In the genomic region with DNA sequence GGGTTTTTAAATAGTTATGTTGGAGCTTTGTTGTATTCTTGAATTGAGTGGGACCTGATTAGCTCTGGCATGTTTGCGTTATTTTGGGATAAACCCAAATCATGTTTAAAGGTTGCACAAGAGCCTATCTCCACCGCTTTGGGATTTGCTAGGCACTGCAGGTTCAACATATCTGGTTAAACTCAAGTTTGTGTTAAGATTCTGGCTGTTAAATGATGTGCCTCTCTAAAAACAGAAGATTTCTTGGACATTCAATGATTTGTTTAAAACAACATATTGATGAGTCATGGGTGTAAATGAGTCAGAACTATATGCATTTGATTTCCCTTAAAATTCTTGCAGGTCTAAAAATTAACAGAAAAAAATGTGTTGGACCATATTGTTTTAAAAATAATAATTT, we compare ENCODE assay signal across 1 cellular context.
A peak's percentile ranks its signal among the peaks of the same experiment; 100 is the strongest.
TF ChIP-seq lines count a peak whose summit lies in the region.

No MANE protein-coding gene starts in this region.

TF ChIP-seq in K562, 482 proteins besides CTCF, POLR2A, EP300 and RAD21 (continued from another document):
- TF ChIP-seq SMARCB1 (IDR thresholded peaks at IDR 0.05; ENCODE audit: insufficient read length, low read depth) (no peak), JUND (IDR thresholded peaks at IDR 0.05; ENCODE audit: borderline replicate concordance, low read depth, low read length) (no peak), JUND (tag; IDR thresholded peaks at IDR 0.05; ENCODE audit: borderline replicate concordance, low read depth, low read length) (0 out of 3 replicates have a peak, but pooled peaks have one; percentile 11), CBFA2T3 (IDR thresholded peaks at IDR 0.05) (no peak), NRF1 (conservative IDR thresholded peaks at IDR 0.05 in 1 of 2, IDR thresholded peaks at IDR 0.05 in 1 of 2) (no peak), MEF2D (tag; conservative IDR thresholded peaks at IDR 0.05; ENCODE audit: low read depth) (no peak), NFATC3 (IDR thresholded peaks at IDR 0.05) (no peak), ETV6 (IDR thresholded peaks at IDR 0.05; ENCODE audit: borderline replicate concordance in 1 of 2, low read depth in 2 of 2, low read length in 1 of 2) (no peak), ETV6 (CRISPR knock-in tag; IDR thresholded peaks at IDR 0.05; ENCODE audit: borderline replicate concordance) (no peak), CEBPG (CRISPR knock-in tag; IDR thresholded peaks at IDR 0.05) (no peak), CEBPG (tag; conservative IDR thresholded peaks at IDR 0.05 in 1 of 2, IDR thresholded peaks at IDR 0.05 in 1 of 2) (no peak), ZNF707 (CRISPR knock-in tag; conservative IDR thresholded peaks at IDR 0.05) (no peak), ZNF224 (CRISPR knock-in tag; IDR thresholded peaks at IDR 0.05) (no peak), ZNF143 (CRISPR knock-in tag; IDR thresholded peaks at IDR 0.05) (no peak), ZNF121 (CRISPR knock-in tag; conservative IDR thresholded peaks at IDR 0.05) (no peak), MIER1 (IDR thresholded peaks at IDR 0.05; ENCODE audit: low read depth) (no peak), MAFF (IDR thresholded peaks at IDR 0.05; ENCODE audit: low read length) (peak; percentile 4; the same call in 1 of the 2 replicates), ZNF146 (CRISPR knock-in tag; IDR thresholded peaks at IDR 0.05; ENCODE audit: unreplicated experiment) (no peak), NFE2L1 (tag; IDR thresholded peaks at IDR 0.05; ENCODE audit: borderline replicate concordance, low read depth) (peak; percentile 62), NR3C1 (CRISPR knock-in tag; IDR thresholded peaks at IDR 0.05) (no peak), ZFP30 (CRISPR knock-in tag; IDR thresholded peaks at IDR 0.05; ENCODE audit: borderline replicate concordance) (no peak), BCL6 (CRISPR knock-in tag; IDR thresholded peaks at IDR 0.05) (no peak), DIDO1 (tag; IDR thresholded peaks at IDR 0.05; ENCODE audit: low read depth) (no peak), ZBTB17 (CRISPR knock-in tag; IDR thresholded peaks at IDR 0.05) (no peak), FOSL1 (tag; conservative IDR thresholded peaks at IDR 0.05) (0 out of 2 replicates have a peak, but pooled peaks have one; percentile 27), KAT2B (IDR thresholded peaks at IDR 0.05; ENCODE audit: low read depth, low read length) (no peak), MAFG (tag; conservative IDR thresholded peaks at IDR 0.05) (peak; percentile 77)
- TF ChIP-seq, protein P1, sequence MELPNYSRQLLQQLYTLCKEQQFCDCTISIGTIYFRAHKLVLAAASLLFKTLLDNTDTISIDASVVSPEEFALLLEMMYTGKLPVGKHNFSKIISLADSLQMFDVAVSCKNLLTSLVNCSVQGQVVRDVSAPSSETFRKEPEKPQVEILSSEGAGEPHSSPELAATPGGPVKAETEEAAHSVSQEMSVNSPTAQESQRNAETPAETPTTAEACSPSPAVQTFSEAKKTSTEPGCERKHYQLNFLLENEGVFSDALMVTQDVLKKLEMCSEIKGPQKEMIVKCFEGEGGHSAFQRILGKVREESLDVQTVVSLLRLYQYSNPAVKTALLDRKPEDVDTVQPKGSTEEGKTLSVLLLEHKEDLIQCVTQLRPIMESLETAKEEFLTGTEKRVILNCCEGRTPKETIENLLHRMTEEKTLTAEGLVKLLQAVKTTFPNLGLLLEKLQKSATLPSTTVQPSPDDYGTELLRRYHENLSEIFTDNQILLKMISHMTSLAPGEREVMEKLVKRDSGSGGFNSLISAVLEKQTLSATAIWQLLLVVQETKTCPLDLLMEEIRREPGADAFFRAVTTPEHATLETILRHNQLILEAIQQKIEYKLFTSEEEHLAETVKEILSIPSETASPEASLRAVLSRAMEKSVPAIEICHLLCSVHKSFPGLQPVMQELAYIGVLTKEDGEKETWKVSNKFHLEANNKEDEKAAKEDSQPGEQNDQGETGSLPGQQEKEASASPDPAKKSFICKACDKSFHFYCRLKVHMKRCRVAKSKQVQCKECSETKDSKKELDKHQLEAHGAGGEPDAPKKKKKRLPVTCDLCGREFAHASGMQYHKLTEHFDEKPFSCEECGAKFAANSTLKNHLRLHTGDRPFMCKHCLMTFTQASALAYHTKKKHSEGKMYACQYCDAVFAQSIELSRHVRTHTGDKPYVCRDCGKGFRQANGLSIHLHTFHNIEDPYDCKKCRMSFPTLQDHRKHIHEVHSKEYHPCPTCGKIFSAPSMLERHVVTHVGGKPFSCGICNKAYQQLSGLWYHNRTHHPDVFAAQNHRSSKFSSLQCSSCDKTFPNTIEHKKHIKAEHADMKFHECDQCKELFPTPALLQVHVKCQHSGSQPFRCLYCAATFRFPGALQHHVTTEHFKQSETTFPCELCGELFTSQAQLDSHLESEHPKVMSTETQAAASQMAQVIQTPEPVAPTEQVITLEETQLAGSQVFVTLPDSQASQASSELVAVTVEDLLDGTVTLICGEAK (IDR thresholded peaks at IDR 0.05) = no peak
- TF ChIP-seq, protein P1 (CRISPR knock-in tag; IDR thresholded peaks at IDR 0.05) = no peak
- TF ChIP-seq, protein P2, sequence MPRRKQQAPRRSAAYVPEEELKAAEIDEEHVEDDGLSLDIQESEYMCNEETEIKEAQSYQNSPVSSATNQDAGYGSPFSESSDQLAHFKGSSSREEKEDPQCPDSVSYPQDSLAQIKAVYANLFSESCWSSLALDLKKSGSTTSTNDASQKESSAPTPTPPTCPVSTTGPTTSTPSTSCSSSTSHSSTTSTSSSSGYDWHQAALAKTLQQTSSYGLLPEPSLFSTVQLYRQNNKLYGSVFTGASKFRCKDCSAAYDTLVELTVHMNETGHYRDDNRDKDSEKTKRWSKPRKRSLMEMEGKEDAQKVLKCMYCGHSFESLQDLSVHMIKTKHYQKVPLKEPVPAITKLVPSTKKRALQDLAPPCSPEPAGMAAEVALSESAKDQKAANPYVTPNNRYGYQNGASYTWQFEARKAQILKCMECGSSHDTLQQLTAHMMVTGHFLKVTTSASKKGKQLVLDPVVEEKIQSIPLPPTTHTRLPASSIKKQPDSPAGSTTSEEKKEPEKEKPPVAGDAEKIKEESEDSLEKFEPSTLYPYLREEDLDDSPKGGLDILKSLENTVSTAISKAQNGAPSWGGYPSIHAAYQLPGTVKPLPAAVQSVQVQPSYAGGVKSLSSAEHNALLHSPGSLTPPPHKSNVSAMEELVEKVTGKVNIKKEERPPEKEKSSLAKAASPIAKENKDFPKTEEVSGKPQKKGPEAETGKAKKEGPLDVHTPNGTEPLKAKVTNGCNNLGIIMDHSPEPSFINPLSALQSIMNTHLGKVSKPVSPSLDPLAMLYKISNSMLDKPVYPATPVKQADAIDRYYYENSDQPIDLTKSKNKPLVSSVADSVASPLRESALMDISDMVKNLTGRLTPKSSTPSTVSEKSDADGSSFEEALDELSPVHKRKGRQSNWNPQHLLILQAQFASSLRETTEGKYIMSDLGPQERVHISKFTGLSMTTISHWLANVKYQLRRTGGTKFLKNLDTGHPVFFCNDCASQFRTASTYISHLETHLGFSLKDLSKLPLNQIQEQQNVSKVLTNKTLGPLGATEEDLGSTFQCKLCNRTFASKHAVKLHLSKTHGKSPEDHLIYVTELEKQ (CRISPR knock-in tag; IDR thresholded peaks at IDR 0.05) = no peak
- TF ChIP-seq, protein P3, sequence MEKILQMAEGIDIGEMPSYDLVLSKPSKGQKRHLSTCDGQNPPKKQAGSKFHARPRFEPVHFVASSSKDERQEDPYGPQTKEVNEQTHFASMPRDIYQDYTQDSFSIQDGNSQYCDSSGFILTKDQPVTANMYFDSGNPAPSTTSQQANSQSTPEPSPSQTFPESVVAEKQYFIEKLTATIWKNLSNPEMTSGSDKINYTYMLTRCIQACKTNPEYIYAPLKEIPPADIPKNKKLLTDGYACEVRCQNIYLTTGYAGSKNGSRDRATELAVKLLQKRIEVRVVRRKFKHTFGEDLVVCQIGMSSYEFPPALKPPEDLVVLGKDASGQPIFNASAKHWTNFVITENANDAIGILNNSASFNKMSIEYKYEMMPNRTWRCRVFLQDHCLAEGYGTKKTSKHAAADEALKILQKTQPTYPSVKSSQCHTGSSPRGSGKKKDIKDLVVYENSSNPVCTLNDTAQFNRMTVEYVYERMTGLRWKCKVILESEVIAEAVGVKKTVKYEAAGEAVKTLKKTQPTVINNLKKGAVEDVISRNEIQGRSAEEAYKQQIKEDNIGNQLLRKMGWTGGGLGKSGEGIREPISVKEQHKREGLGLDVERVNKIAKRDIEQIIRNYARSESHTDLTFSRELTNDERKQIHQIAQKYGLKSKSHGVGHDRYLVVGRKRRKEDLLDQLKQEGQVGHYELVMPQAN (IDR thresholded peaks at IDR 0.05; ENCODE audit: borderline replicate concordance) = no peak
- TF ChIP-seq, protein P4, sequence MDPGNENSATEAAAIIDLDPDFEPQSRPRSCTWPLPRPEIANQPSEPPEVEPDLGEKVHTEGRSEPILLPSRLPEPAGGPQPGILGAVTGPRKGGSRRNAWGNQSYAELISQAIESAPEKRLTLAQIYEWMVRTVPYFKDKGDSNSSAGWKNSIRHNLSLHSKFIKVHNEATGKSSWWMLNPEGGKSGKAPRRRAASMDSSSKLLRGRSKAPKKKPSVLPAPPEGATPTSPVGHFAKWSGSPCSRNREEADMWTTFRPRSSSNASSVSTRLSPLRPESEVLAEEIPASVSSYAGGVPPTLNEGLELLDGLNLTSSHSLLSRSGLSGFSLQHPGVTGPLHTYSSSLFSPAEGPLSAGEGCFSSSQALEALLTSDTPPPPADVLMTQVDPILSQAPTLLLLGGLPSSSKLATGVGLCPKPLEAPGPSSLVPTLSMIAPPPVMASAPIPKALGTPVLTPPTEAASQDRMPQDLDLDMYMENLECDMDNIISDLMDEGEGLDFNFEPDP (CRISPR knock-in tag; IDR thresholded peaks at IDR 0.05) = no peak
